21 cellular contexts compared by ENCODE assay signal in genomic region chr9:124399999-124400940, GRCh38. TPM values are rescaled to one million over a fixed set of nuclear protein-coding genes. Genes with fewer than 3 reads are reported as not detected.
DNase-seq lines count a peak whose midpoint lies in the region; ATAC-seq, FAIRE-seq and TF ChIP-seq lines count a peak whose summit lies in the region.
"Had no signal": no experiment of that assay in that cellular context is flagged by ENCODE, and none has a peak within 500 bp of the region (broad histone marks: within the 10 kb centered on the region; RNA-seq: fewer than 3 reads in every experiment).

No MANE protein-coding gene starts in this region.

- H3K9me3 Mint-ChIP-seq in endodermal cell = no peaks in the 10 kb centered on the region
- no peaks in the 10 kb centered on the region for H3K9me3 Mint-ChIP-seq in activated T-helper 17 cell treated with anti-CD3 and anti-CD28 coated beads, Interleukin-2, amount 50 U/mL, for 72 hours
- H3K9me3 Mint-ChIP-seq: activated CD4-positive, alpha-beta memory T cell treated with anti-CD3 and anti-CD28 coated beads for 36 hours; activated T-helper 2 cell treated with anti-CD3 and anti-CD28 coated beads, Interferon-gamma antibody, Interleukin-2, Interleukin-4, amounts not matched to agents 10 μg/mL and 5 μg/mL and 100 μg/mL, durations not matched to agents 14 hours and 24 hours and 36 hours; naive thymus-derived CD8-positive, alpha-beta T cell; stimulated activated naive CD8-positive, alpha-beta T cell treated with anti-CD3 and anti-CD28 coated beads, Interleukin-15, Interleukin-2, amounts not matched to agents 100 ng/mL and 50 ng/mL, for 24 hours had no signal

- TF ChIP-seq CTCF in RWPE2 (IDR thresholded peaks at IDR 0.05; ENCODE audit: poor library complexity, severe bottlenecking) (no peak), endodermal cell (conservative IDR thresholded peaks at IDR 0.05) (no peak), osteoblast (IDR thresholded peaks at IDR 0.05; ENCODE audit: extremely low read depth, low read depth, low read length) (no peak)

- ATAC-seq in RWPE2 (ENCODE audit: low read depth) = peak; percentile 53
- no peak for ATAC-seq in activated T-helper 17 cell treated with anti-CD3 and anti-CD28 coated beads, Interleukin-2, amount 50 U/mL, for 72 hours (replicated peaks)
- no peak for ATAC-seq in GM21447 (IDR thresholded peaks at IDR 0.05; ENCODE audit: unreplicated experiment)
- ATAC-seq: naive thymus-derived CD8-positive, alpha-beta T cell had no signal

- H3K4me3 ChIP-seq in RWPE2 (ENCODE audit: severe bottlenecking) (no peak overlapping the region), endodermal cell (ENCODE audit: low read length) (no peak overlapping the region), osteoblast (ENCODE audit: insufficient read depth, low read length) (no peak overlapping the region), small intestine (ENCODE audit: low read depth in 1 of 2, low read length in 2 of 2) (no peak overlapping the region)
- H3K4me3 ChIP-seq: Peyer's patch, sigmoid colon had no signal

- H3K9me3 ChIP-seq in RWPE2 (ENCODE audit: severe bottlenecking) (no peaks in the 10 kb centered on the region), endodermal cell (ENCODE audit: control insufficient read depth, low read length) (no peaks in the 10 kb centered on the region), osteoblast (ENCODE audit: low read depth, low read length) (no peaks in the 10 kb centered on the region), small intestine (ENCODE audit: control insufficient read depth, low read depth) (no peaks in the 10 kb centered on the region)
- H3K9me3 ChIP-seq: Peyer's patch, sigmoid colon had no signal

- no peak for FAIRE-seq in small intestine (lab: Jason Lieb, UNC)
- FAIRE-seq: H54 had no signal

- H3K27ac ChIP-seq in RWPE2 (ENCODE audit: poor library complexity, severe bottlenecking) (no peak overlapping the region), endodermal cell (ENCODE audit: low read depth, low read length) (peak overlapping the region; percentile 78), osteoblast (ENCODE audit: low read depth, low read length) (peak overlapping the region; percentile 42), small intestine (ENCODE audit: low read depth in 1 of 2, low read length in 1 of 2) (peak overlapping the region in 1 of 2 donors; percentile 17)

- no peaks in the 10 kb centered on the region for H3K27me3 Mint-ChIP-seq in endodermal cell (ENCODE audit: insufficient read depth)
- H3K27me3 Mint-ChIP-seq in activated T-helper 17 cell treated with anti-CD3 and anti-CD28 coated beads, Interleukin-2, amount 50 U/mL, for 72 hours = no peaks in the 10 kb centered on the region
- H3K27me3 Mint-ChIP-seq: activated CD4-positive, alpha-beta memory T cell treated with anti-CD3 and anti-CD28 coated beads for 36 hours; naive thymus-derived CD8-positive, alpha-beta T cell; stimulated activated naive CD8-positive, alpha-beta T cell treated with anti-CD3 and anti-CD28 coated beads, Interleukin-15, Interleukin-2, amounts not matched to agents 100 ng/mL and 50 ng/mL, for 24 hours had no signal

- H4K20me1 ChIP-seq in osteoblast (ENCODE audit: insufficient read depth, low read length) = peaks cover 31% of the 10 kb centered on the region

- no peaks in the 10 kb centered on the region for H3K27me3 ChIP-seq in RWPE2 (ENCODE audit: insufficient read depth, poor library complexity, severe bottlenecking)
- no peaks in the 10 kb centered on the region for H3K27me3 ChIP-seq in endodermal cell (ENCODE audit: control insufficient read depth, insufficient read depth, low read length, poor library complexity, severe bottlenecking)
- H3K27me3 ChIP-seq in osteoblast (ENCODE audit: insufficient read depth, low read length) = no peaks in the 10 kb centered on the region
- no peaks in the 10 kb centered on the region for H3K27me3 ChIP-seq in small intestine (ENCODE audit: control insufficient read depth in 2 of 2, insufficient read depth in 2 of 2, low read length in 2 of 2)
- H3K27me3 ChIP-seq: Peyer's patch, sigmoid colon had no signal

- 68 to 69% methylated on average over 9 to 13 of the region's 13 CpGs for WGBS in endodermal cell (ENCODE audit: insufficient coverage in 1 of 2, insufficient read length in 1 of 2), 2 experiments
- 68 to 76% (median 69%) methylated on average over 13 of the region's 13 CpGs for WGBS in small intestine, 3 donors

- H2AFZ ChIP-seq in osteoblast (ENCODE audit: low read length) = no peak overlapping the region

- H3K4me1 ChIP-seq in RWPE2 (ENCODE audit: insufficient read depth, poor library complexity, severe bottlenecking) = peaks cover 6% of the 10 kb centered on the region
- H3K4me1 ChIP-seq in endodermal cell (ENCODE audit: control insufficient read depth, insufficient read depth, low read length) = peaks cover 4% of the 10 kb centered on the region
- peaks cover 24% of the 10 kb centered on the region for H3K4me1 ChIP-seq in osteoblast (ENCODE audit: insufficient read depth, low read length)
- no peaks in the 10 kb centered on the region for H3K4me1 ChIP-seq in small intestine (ENCODE audit: control insufficient read depth in 2 of 2, insufficient read depth in 1 of 2, low read depth in 1 of 2, low read length in 1 of 2)

- H3K79me2 ChIP-seq in osteoblast (ENCODE audit: insufficient read depth, low read length) = peaks cover 97% of the 10 kb centered on the region

- peaks cover 12% of the 10 kb centered on the region for H3K4me1 Mint-ChIP-seq in endodermal cell
- H3K4me1 Mint-ChIP-seq in activated T-helper 17 cell treated with anti-CD3 and anti-CD28 coated beads, Interleukin-2, amount 50 U/mL, for 72 hours = peaks cover 13% of the 10 kb centered on the region

- peaks cover 24% of the 10 kb centered on the region for H3K36me3 Mint-ChIP-seq in endodermal cell (ENCODE audit: low read depth)
- peaks cover 98% of the 10 kb centered on the region for H3K36me3 Mint-ChIP-seq in activated T-helper 17 cell treated with anti-CD3 and anti-CD28 coated beads, Interleukin-2, amount 50 U/mL, for 72 hours (ENCODE audit: low read depth)

- DNase-seq in EL (peak; percentile 30), RWPE2 (ENCODE audit: low spot score) (no peak), endodermal cell (no peak), osteoblast (ENCODE audit: insufficient read length, low spot score, missing footprints) (no peak), small intestine (no peak), AG08395 (ENCODE audit: low spot score) (no peak)
- DNase-seq: activated CD4-positive, alpha-beta memory T cell treated with anti-CD3 and anti-CD28 coated beads for 36 hours; naive thymus-derived CD8-positive, alpha-beta T cell; NCI-H2029 treated with DMSO at 0.1 percent for 48 hours; NCI-H526 treated with DMSO at 0.1 percent for 48 hours; Peyer's patch; sigmoid colon; T-helper 9 cell had no signal

- H3K4me2 ChIP-seq in osteoblast (ENCODE audit: insufficient read depth, low read length) = peak overlapping the region; percentile 56

- H3K36me3 ChIP-seq in RWPE2 (ENCODE audit: low read depth) = peaks cover 75% of the 10 kb centered on the region
- H3K36me3 ChIP-seq in endodermal cell (ENCODE audit: control insufficient read depth, insufficient read depth, low read length) = peaks cover 81% of the 10 kb centered on the region
- peaks cover 50% of the 10 kb centered on the region for H3K36me3 ChIP-seq in osteoblast (ENCODE audit: insufficient read depth, low read length)
- peaks cover 11 to 12% of the 10 kb centered on the region in 2 donors for H3K36me3 ChIP-seq in small intestine (ENCODE audit: control insufficient read depth in 2 of 2, insufficient read depth in 2 of 2, low read length in 2 of 2)

- no peak overlapping the region for H3K4me3 Mint-ChIP-seq in endodermal cell
- H3K4me3 Mint-ChIP-seq in activated T-helper 17 cell treated with anti-CD3 and anti-CD28 coated beads, Interleukin-2, amount 50 U/mL, for 72 hours = no peak overlapping the region
- H3K4me3 Mint-ChIP-seq: activated CD4-positive, alpha-beta memory T cell treated with anti-CD3 and anti-CD28 coated beads for 36 hours; stimulated activated naive CD8-positive, alpha-beta T cell treated with anti-CD3 and anti-CD28 coated beads, Interleukin-15, Interleukin-2, amounts not matched to agents 100 ng/mL and 50 ng/mL, for 24 hours had no signal

- H3K27ac Mint-ChIP-seq in endodermal cell = peak overlapping the region; percentile 77
- no peak overlapping the region for H3K27ac Mint-ChIP-seq in activated T-helper 17 cell treated with anti-CD3 and anti-CD28 coated beads, Interleukin-2, amount 50 U/mL, for 72 hours
- H3K27ac Mint-ChIP-seq: activated CD4-positive, alpha-beta memory T cell treated with anti-CD3 and anti-CD28 coated beads for 36 hours; activated T-helper 2 cell treated with anti-CD3 and anti-CD28 coated beads, Interferon-gamma antibody, Interleukin-2, Interleukin-4, amounts not matched to agents 10 μg/mL and 5 μg/mL and 100 μg/mL, durations not matched to agents 14 hours and 24 hours and 36 hours; stimulated activated naive CD8-positive, alpha-beta T cell treated with anti-CD3 and anti-CD28 coated beads, Interleukin-15, Interleukin-2, amounts not matched to agents 100 ng/mL and 50 ng/mL, for 24 hours had no signal

- H3K9ac ChIP-seq in endodermal cell (ENCODE audit: extremely low read depth, low read length, poor library complexity, severe bottlenecking) = no peak overlapping the region

RNA-seq across cellular contexts. Expression of gene PSMB7, which starts 15.0 kb away (rescaled TPM):
- 100 to 1,000 TPM; 203 to 223 TPM for total RNA-seq in endodermal cell
- 206 TPM for polyA plus RNA-seq in endodermal cell (2013, experiment 1 of 2)
- 192 TPM for polyA plus RNA-seq in endodermal cell (2013, experiment 2 of 2)
- 136 and 138 TPM in 2 replicates for total RNA-seq in osteoblast
- 100 to 1,000 TPM; 105 to 175 TPM for total RNA-seq in activated T-helper 17 cell treated with anti-CD3 and anti-CD28 coated beads, Interleukin-2, amount 50 U/mL, for 72 hours
- 100 to 1,000 TPM; 183 to 221 (median 194) TPM for polyA plus RNA-seq in small intestine

RNA-seq across cellular contexts. Expression of gene ADGRD2, which starts 50.0 kb away (rescaled TPM):
- total RNA-seq in endodermal cell (under 1 TPM; 0.33 to 0.40 TPM), osteoblast (not detected in 2 replicates)
- polyA plus RNA-seq in endodermal cell (2013, experiment 1 of 2) = 0.36 TPM
- 0.54 TPM for polyA plus RNA-seq in endodermal cell (2013, experiment 2 of 2)
- total RNA-seq in activated T-helper 17 cell treated with anti-CD3 and anti-CD28 coated beads, Interleukin-2, amount 50 U/mL, for 72 hours = not detected
- polyA plus RNA-seq in small intestine = not detected
- total RNA-seq: activated CD4-positive, alpha-beta memory T cell treated with anti-CD3 and anti-CD28 coated beads for 36 hours; activated T-helper 2 cell treated with anti-CD3 and anti-CD28 coated beads, Interferon-gamma antibody, Interleukin-2, Interleukin-4, amounts not matched to agents 10 μg/mL and 5 μg/mL and 100 μg/mL, durations not matched to agents 14 hours and 24 hours and 36 hours; glomerular endothelial cell; left cardiac atrium; M059J; naive thymus-derived CD8-positive, alpha-beta T cell; Peyer's patch; sigmoid colon had no signal
- polyA plus RNA-seq: naive thymus-derived CD8-positive, alpha-beta T cell; sigmoid colon had no signal
